Comparison of ENCODE assay signal across 13 cellular contexts in the genomic region with DNA sequence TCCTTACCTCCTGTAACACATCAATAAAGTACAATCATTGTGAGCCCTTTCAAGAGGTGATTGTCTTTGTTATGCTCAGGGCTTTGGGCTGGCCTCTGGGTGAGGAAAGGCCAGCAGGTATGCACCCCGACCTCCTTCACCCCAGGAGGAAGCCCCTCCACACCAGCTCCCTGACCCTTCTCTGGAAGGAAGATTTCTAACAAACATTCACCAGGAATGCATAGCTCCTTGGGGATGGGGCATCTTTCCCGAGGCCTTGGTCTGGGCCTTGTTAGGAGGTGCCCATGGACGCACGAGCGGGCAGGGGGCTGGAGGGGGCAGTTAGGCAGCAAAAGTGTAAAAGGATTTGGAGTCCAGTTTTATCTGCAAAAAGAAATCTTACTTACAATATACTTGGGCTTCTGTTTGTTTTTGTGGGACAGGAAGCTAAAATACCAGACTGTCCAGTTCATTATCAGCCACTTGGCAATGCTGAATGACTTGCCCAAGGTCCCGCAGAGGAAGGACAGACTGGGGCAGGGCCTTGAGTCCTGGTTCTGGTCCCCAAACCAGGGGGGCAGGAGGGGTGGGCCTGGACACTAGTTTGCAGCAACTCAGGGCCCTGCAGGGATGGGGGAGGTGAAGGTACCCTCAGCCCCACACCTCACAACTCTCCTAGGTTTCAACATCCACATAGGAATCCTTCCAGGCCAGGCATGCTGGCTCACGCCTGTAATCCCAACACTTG. TPM values are rescaled to one million over a fixed set of nuclear protein-coding genes. Genes with fewer than 3 reads are reported as not detected.
DNase-seq lines count a peak whose midpoint lies in the region; ATAC-seq and TF ChIP-seq lines count a peak whose summit lies in the region.
"Had no signal": no experiment of that assay in that cellular context is flagged by ENCODE, and none has a peak within 500 bp of the region (broad histone marks: within the 10 kb centered on the region; RNA-seq: fewer than 3 reads in every experiment).

No MANE protein-coding gene starts in this region.

- CTCF ChIA-PET in activated naive CD4-positive, alpha-beta T cell treated with anti-CD3 and anti-CD28 coated beads for 36 hours (lab: Charles Lee): interaction anchor here (0.6 to 10.8 kb wide), 7 partner anchors 10 to 652 kb away, joined by 3 to 287 read pairs (median 7); partner anchors contain the start of gene ZC3H12A

- no peaks in the 10 kb centered on the region for H3K9me3 ChIP-seq in thoracic aorta
- no peaks in the 10 kb centered on the region for H3K9me3 ChIP-seq in aorta (ENCODE audit: control insufficient read depth, low read length)

- H3K4me3 ChIP-seq in thoracic aorta (no peak overlapping the region), aorta (ENCODE audit: low read length in 2 of 2) (no peak overlapping the region)

- H3K27ac Mint-ChIP-seq in activated naive CD4-positive, alpha-beta T cell treated with anti-CD3 and anti-CD28 coated beads for 36 hours: peak overlapping the region; percentile 66
- peak overlapping the region; percentile 67 for H3K27ac Mint-ChIP-seq in activated naive CD8-positive, alpha-beta T cell

- H3K27ac ChIP-seq in thoracic aorta: peak overlapping the region; percentile 85 to 95
- peak overlapping the region in 1 of 2 donors; percentile 93 for H3K27ac ChIP-seq in aorta (ENCODE audit: low read depth in 1 of 2, low read length in 2 of 2)

- no peak for DNase-seq in activated naive CD4-positive, alpha-beta T cell treated with anti-CD3 and anti-CD28 coated beads for 36 hours
- no peak for DNase-seq in activated naive CD4-positive, alpha-beta T cell (lab: John Stamatoyannopoulos, UW)
- DNase-seq in kidney tubule cell (ENCODE audit: low spot score) (peak; percentile 17), thoracic aorta (ENCODE audit: low spot score) (no peak), aorta (no peak), NCI-H187 (lab: John Stamatoyannopoulos, UW) (no peak)
- no peak for DNase-seq in NK-92 treated with Interleukin-12 subunit alpha and Interleukin-12 subunit beta, amount 100 ng/mL, for 24 hours (lab: John Stamatoyannopoulos, UW)
- DNase-seq: Karpas-422; mesenchymal stem cell; stimulated activated CD4-positive, alpha-beta T cell treated with anti-CD3 and anti-CD28 coated beads, Interleukin-12 subunit alpha, Interleukin-12 subunit beta, amount 100 ng/mL, for 4 hours; stimulated activated naive CD4-positive, alpha-beta T cell treated with Interleukin-2 at 50 U/mL for 16 hours; SW 1271 had no signal

- no peaks in the 10 kb centered on the region for H3K9me3 Mint-ChIP-seq in activated naive CD4-positive, alpha-beta T cell treated with anti-CD3 and anti-CD28 coated beads for 36 hours
- no peaks in the 10 kb centered on the region for H3K9me3 Mint-ChIP-seq in activated naive CD8-positive, alpha-beta T cell (ENCODE audit: low read depth)

- no peaks in the 10 kb centered on the region for H3K27me3 Mint-ChIP-seq in activated naive CD4-positive, alpha-beta T cell treated with anti-CD3 and anti-CD28 coated beads for 36 hours (ENCODE audit: low read depth)
- H3K27me3 Mint-ChIP-seq in activated naive CD8-positive, alpha-beta T cell: no peaks in the 10 kb centered on the region

- TF ChIP-seq CTCF in thoracic aorta (IDR thresholded peaks at IDR 0.05): no peak

- H3K4me1 Mint-ChIP-seq in activated naive CD4-positive, alpha-beta T cell treated with anti-CD3 and anti-CD28 coated beads for 36 hours (ENCODE audit: low read depth): peaks cover 39% of the 10 kb centered on the region
- peaks cover 42% of the 10 kb centered on the region for H3K4me1 Mint-ChIP-seq in activated naive CD8-positive, alpha-beta T cell (ENCODE audit: low read depth)

- no peak for ATAC-seq in thoracic aorta (ENCODE audit: insufficient number of reproducible peaks, low FRiP score, low read depth)
- ATAC-seq in aorta (ENCODE audit: low FRiP score): no peak

- H3K27me3 ChIP-seq in thoracic aorta (replicated peaks; ENCODE audit: insufficient read depth) (no peaks in the 10 kb centered on the region), aorta (ENCODE audit: control insufficient read depth in 1 of 2, insufficient read depth in 2 of 2, low read length in 1 of 2) (no peaks in the 10 kb centered on the region)

- H3K4me3 Mint-ChIP-seq in activated naive CD4-positive, alpha-beta T cell treated with anti-CD3 and anti-CD28 coated beads for 36 hours: no peak overlapping the region
- H3K4me3 Mint-ChIP-seq in activated naive CD8-positive, alpha-beta T cell: no peak overlapping the region

- H3K36me3 ChIP-seq in thoracic aorta (peaks cover 39% of the 10 kb centered on the region), aorta (ENCODE audit: control insufficient read depth in 1 of 2, insufficient read depth in 2 of 2, low read length in 1 of 2) (peaks cover 0 to 8% of the 10 kb centered on the region in 2 donors)

- WGBS in aorta, 2 donors: 30 to 32% methylated on average over 7 of the region's 7 CpGs

- H3K36me3 Mint-ChIP-seq in activated naive CD4-positive, alpha-beta T cell treated with anti-CD3 and anti-CD28 coated beads for 36 hours (ENCODE audit: low read depth): peaks cover 27% of the 10 kb centered on the region
- peaks cover 2% of the 10 kb centered on the region for H3K36me3 Mint-ChIP-seq in activated naive CD8-positive, alpha-beta T cell

- H3K4me1 ChIP-seq in thoracic aorta (ENCODE audit: control insufficient read depth in 1 of 2, low read depth in 2 of 2) (peaks cover 35 to 59% of the 10 kb centered on the region in 2 donors), aorta (ENCODE audit: control insufficient read depth in 1 of 2, insufficient read depth in 2 of 2, low read length in 2 of 2) (peaks cover 2 to 4% of the 10 kb centered on the region in 2 donors)

- intact Hi-C loops in activated naive CD4-positive, alpha-beta T cell treated with anti-CD3 and anti-CD28 coated beads for 36 hours (cut with micrococcal nuclease): loop anchor here (5.0 kb wide), 1 partner anchor 198 kb away; no protein-coding TSS in a partner anchor
- intact Hi-C loops in aorta (cut with DNase I): no loop called here

RNA-seq across cellular contexts. Expression of gene ZC3H12A, which starts 10.1 kb away (rescaled TPM):
- total RNA-seq in activated naive CD4-positive, alpha-beta T cell treated with anti-CD3 and anti-CD28 coated beads for 36 hours: 10 to 100 TPM; 29.0 to 33.6 TPM
- 10 to 100 TPM; 22.1 to 32.4 TPM for total RNA-seq in thoracic aorta
- total RNA-seq in aorta: 10 to 100 TPM in 1 of 2 donors, 1 to 10 TPM in 1; 9.0 to 26.5 TPM
- 10 to 100 TPM in 1 of 2 donors, 1 to 10 TPM in 1; 3.8 to 14.2 TPM for polyA plus RNA-seq in aorta

RNA-seq across cellular contexts. Expression of gene MEAF6, which starts 30.1 kb away (rescaled TPM):
- 10 to 100 TPM; 57.5 to 62.8 TPM for total RNA-seq in activated naive CD4-positive, alpha-beta T cell treated with anti-CD3 and anti-CD28 coated beads for 36 hours
- total RNA-seq in thoracic aorta (10 to 100 TPM; 43.9 to 68.8 TPM), aorta (10 to 100 TPM; 42.4 to 50.1 TPM)
- 10 to 100 TPM; 50.7 to 54.1 TPM for polyA plus RNA-seq in aorta
